ENCODE assay signal across 11 cellular contexts in genomic region chr11:91163619-91164451, GRCh38.
DNase-seq lines count a peak whose midpoint lies in the region; ATAC-seq and TF ChIP-seq lines count a peak whose summit lies in the region.
"Had no signal": no experiment of that assay in that cellular context is flagged by ENCODE, and none has a peak within 500 bp of the region (broad histone marks: within the 10 kb centered on the region; RNA-seq: fewer than 3 reads in every experiment).

No MANE protein-coding gene starts in this region.

- H3K4me3 ChIP-seq in ACC112 (ENCODE audit: low read depth, low read length) (no peak overlapping the region), cardiac fibroblast (replicated peaks in 1 of 2; ENCODE audit: low read depth in 2 of 2, low read length in 2 of 2) (no peak overlapping the region), lower lobe of right lung (no peak overlapping the region)

- no peaks in the 10 kb centered on the region for H3K36me3 Mint-ChIP-seq in T-cell
- H3K36me3 Mint-ChIP-seq: activated naive CD8-positive, alpha-beta T cell treated with anti-CD3 and anti-CD28 coated beads, Interleukin-2, amount 10 ng/mL, durations not matched to agents 7 days and 5 days; memory B cell had no signal

- peaks cover 3% of the 10 kb centered on the region for H3K4me1 ChIP-seq in ACC112 (ENCODE audit: control insufficient read depth, insufficient read depth, low read length, unreplicated experiment)
- no peaks in the 10 kb centered on the region for H3K4me1 ChIP-seq in lower lobe of right lung

- POLR2A ChIA-PET in T-cell (lab: Charles Lee): no interaction called here

- H3K27ac Mint-ChIP-seq in T-cell: no peak overlapping the region
- H3K27ac Mint-ChIP-seq: activated naive CD8-positive, alpha-beta T cell treated with anti-CD3 and anti-CD28 coated beads, Interleukin-2, amount 10 ng/mL, durations not matched to agents 7 days and 5 days; memory B cell had no signal

- H3K27ac ChIP-seq in ACC112 (ENCODE audit: low read depth, low read length): peak overlapping the region; percentile 23; the same call in 1 of the 2 replicates
- H3K27ac ChIP-seq in lower lobe of right lung: no peak overlapping the region

- H2AFZ ChIP-seq in ACC112 (ENCODE audit: low read length, unreplicated experiment): no peak overlapping the region

- no peaks in the 10 kb centered on the region for H3K9me3 ChIP-seq in lower lobe of right lung

- DNase-seq in NCI-H2081 treated with DMSO at 0.1 percent for 48 hours (lab: John Stamatoyannopoulos, UW): peak; percentile 41
- peak; percentile 18 to 76 for DNase-seq in cardiac fibroblast (ENCODE audit: low read depth in 2 of 2)
- peak; percentile 8 for DNase-seq in lower lobe of right lung
- no peak for DNase-seq in NCI-H187 treated with DMSO at 0.1 percent for 48 hours (lab: John Stamatoyannopoulos, UW)
- no peak for DNase-seq in activated CD4-positive, CD25-positive, alpha-beta regulatory T cell (lab: John Stamatoyannopoulos, UW)
- no peak for DNase-seq in T-cell
- DNase-seq: activated CD4-positive, alpha-beta T cell treated with anti-CD3 and anti-CD28 coated beads for 48 hours; activated naive CD8-positive, alpha-beta T cell treated with anti-CD3 and anti-CD28 coated beads, Interleukin-2, amount 10 ng/mL, durations not matched to agents 7 days and 5 days had no signal

- no peak for TF ChIP-seq CTCF in cardiac fibroblast (IDR thresholded peaks at IDR 0.05; ENCODE audit: low read depth, low read length)
- TF ChIP-seq CTCF in lower lobe of right lung (IDR thresholded peaks at IDR 0.05): no peak

- ATAC-seq in lower lobe of right lung: peak; percentile 68 to 72
- no peak for ATAC-seq in T-cell (replicated peaks in 1 of 4)
- no peak for ATAC-seq in GM18907 (IDR thresholded peaks at IDR 0.05; ENCODE audit: unreplicated experiment)

- H3K79me2 ChIP-seq in ACC112 (ENCODE audit: control insufficient read depth, insufficient read depth, low read length, unreplicated experiment): no peaks in the 10 kb centered on the region

- intact Hi-C loops in lower lobe of right lung (cut with DNase I): no loop called here

- no peaks in the 10 kb centered on the region for H3K4me1 Mint-ChIP-seq in T-cell
- H3K4me1 Mint-ChIP-seq: activated naive CD8-positive, alpha-beta T cell treated with anti-CD3 and anti-CD28 coated beads, Interleukin-2, amount 10 ng/mL, durations not matched to agents 7 days and 5 days; memory B cell had no signal

- CTCF ChIA-PET in T-cell (lab: Charles Lee): no interaction called here

- H3K27me3 Mint-ChIP-seq in T-cell: no peaks in the 10 kb centered on the region
- H3K27me3 Mint-ChIP-seq: activated naive CD8-positive, alpha-beta T cell treated with anti-CD3 and anti-CD28 coated beads, Interleukin-2, amount 10 ng/mL, durations not matched to agents 7 days and 5 days; memory B cell had no signal

- H3K36me3 ChIP-seq in ACC112 (ENCODE audit: insufficient read depth, low read length) (no peaks in the 10 kb centered on the region), lower lobe of right lung (no peaks in the 10 kb centered on the region)

- H3K9me3 Mint-ChIP-seq in T-cell: peaks cover 7 to 10% (median 9%) of the 10 kb centered on the region in 3 donors
- H3K9me3 Mint-ChIP-seq: activated naive CD8-positive, alpha-beta T cell treated with anti-CD3 and anti-CD28 coated beads, Interleukin-2, amount 10 ng/mL, durations not matched to agents 7 days and 5 days had no signal

- H3K4me3 Mint-ChIP-seq in T-cell: no peak overlapping the region
- H3K4me3 Mint-ChIP-seq: activated naive CD8-positive, alpha-beta T cell treated with anti-CD3 and anti-CD28 coated beads, Interleukin-2, amount 10 ng/mL, durations not matched to agents 7 days and 5 days; memory B cell had no signal

- H3K27me3 ChIP-seq in ACC112 (ENCODE audit: insufficient read depth, low read length) (no peaks in the 10 kb centered on the region), lower lobe of right lung (ENCODE audit: low read depth) (no peaks in the 10 kb centered on the region)

Comparison
In these comparisons a context has a peak if more than half of its experiments do, and no peak if none do; other contexts are left out.
1. DNase-seq: peak in NCI-H2081 treated with DMSO at 0.1 percent for 48 hours (single experiment), cardiac fibroblast (2 of 2) and lower lobe of right lung (single experiment); none in NCI-H187 treated with DMSO at 0.1 percent for 48 hours (single experiment), activated CD4-positive, CD25-positive, alpha-beta regulatory T cell (0 of 4) and T-cell (0 of 34).
2. ATAC-seq: peak in lower lobe of right lung (2 of 2); none in T-cell (0 of 4) and GM18907 (single experiment).